Comparison of ENCODE assay signal across 9 cellular contexts in the genomic region with DNA sequence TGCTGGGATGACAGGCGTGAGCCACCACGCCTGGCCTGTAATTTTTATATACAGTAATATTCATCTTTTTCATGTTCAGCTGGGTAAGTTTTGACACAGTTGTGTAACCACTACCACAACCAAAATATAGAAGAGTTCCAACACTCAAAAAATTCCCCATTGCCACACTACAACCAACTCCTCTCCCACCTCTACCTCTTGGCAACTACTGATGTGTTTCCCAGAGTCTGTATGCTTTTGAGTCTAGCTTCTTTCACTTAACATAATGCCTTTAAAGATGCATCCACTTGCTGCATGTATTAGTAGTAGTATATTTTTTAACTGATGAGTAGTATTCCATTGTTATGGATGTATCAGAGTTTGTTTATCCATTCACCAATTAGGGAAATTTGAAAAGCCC.
A peak's percentile ranks its signal among the peaks of the same experiment; 100 is the strongest.
DNase-seq lines count a peak whose midpoint lies in the region; ATAC-seq and TF ChIP-seq lines count a peak whose summit lies in the region.
"Had no signal": no experiment of that assay in that cellular context is flagged by ENCODE, and none has a peak within 500 bp of the region (broad histone marks: within the 10 kb centered on the region; RNA-seq: fewer than 3 reads in every experiment).

No MANE protein-coding gene starts in this region.

- H3K4me1 ChIP-seq in heart left ventricle (peaks cover 0 to 15% (median 6%) of the 10 kb centered on the region in 12 donors), neural progenitor cell (peaks cover 23% of the 10 kb centered on the region)

- peak; percentile 27 to 33 for DNase-seq in activated T-cell treated with anti-CD3 and anti-CD28 coated beads, Interleukin-2, amount 50 U/mL, for 72 hours
- no peak for DNase-seq in activated T-cell treated with anti-CD3 and anti-CD28 coated beads, Interleukin-2, amount 50 U/mL, for 48 hours
- DNase-seq in SIG-M5 (lab: John Stamatoyannopoulos, UW): no peak
- DNase-seq in heart left ventricle: no peak
- no peak for DNase-seq in neural progenitor cell (ENCODE audit: low spot score)

- H3K9me3 ChIP-seq in heart left ventricle: peaks cover 0 to 5% (median 0%) of the 10 kb centered on the region in 12 donors
- H3K9me3 ChIP-seq in neural progenitor cell (ENCODE audit: low read depth): no peaks in the 10 kb centered on the region

- no peak overlapping the region for H3K9ac ChIP-seq in neural progenitor cell

- peak; percentile 75 to 82 for ATAC-seq in activated T-cell treated with anti-CD3 and anti-CD28 coated beads, Interleukin-2, amount 50 U/mL, for 72 hours (replicated peaks in 1 of 2)
- ATAC-seq in GM21825 (IDR thresholded peaks at IDR 0.05; ENCODE audit: unreplicated experiment) (peak; percentile 28), HG03460 (IDR thresholded peaks at IDR 0.05; ENCODE audit: unreplicated experiment) (peak; percentile 46), heart left ventricle (no peak)
- ATAC-seq in stimulated activated memory B cell treated with anti-CD40 and anti-IgM and Interleukin-4, amounts not matched to agents 10 μg/mL and 1 μg/mL and 100 μg/mL, for 72 hours: peak; percentile 43

- no peaks in the 10 kb centered on the region for H3K27me3 Mint-ChIP-seq in activated T-cell treated with anti-CD3 and anti-CD28 coated beads, Interleukin-2, amount 50 U/mL, for 72 hours (ENCODE audit: low read depth)
- no peaks in the 10 kb centered on the region for H3K27me3 Mint-ChIP-seq in stimulated activated memory B cell treated with anti-CD40 and anti-IgM and Interleukin-4, amounts not matched to agents 10 μg/mL and 1 μg/mL and 100 μg/mL, for 72 hours
- peaks cover 4% of the 10 kb centered on the region for H3K27me3 Mint-ChIP-seq in neural progenitor cell (ENCODE audit: insufficient read depth, low read depth)
- H3K27me3 Mint-ChIP-seq: dendritic cell treated with granulocyte-macrophage colony-stimulating factor and Interleukin-4, amounts not matched to agents 40 ng/mL and 50 ng/mL, for 4 days had no signal

- peak overlapping the region; percentile 57 to 82 for H3K4me3 Mint-ChIP-seq in activated T-cell treated with anti-CD3 and anti-CD28 coated beads, Interleukin-2, amount 50 U/mL, for 72 hours
- no peak overlapping the region for H3K4me3 Mint-ChIP-seq in stimulated activated memory B cell treated with anti-CD40 and anti-IgM and Interleukin-4, amounts not matched to agents 10 μg/mL and 1 μg/mL and 100 μg/mL, for 72 hours
- no peak overlapping the region for H3K4me3 Mint-ChIP-seq in neural progenitor cell
- H3K4me3 Mint-ChIP-seq: dendritic cell treated with granulocyte-macrophage colony-stimulating factor and Interleukin-4, amounts not matched to agents 40 ng/mL and 50 ng/mL, for 4 days had no signal

- H3K36me3 ChIP-seq in heart left ventricle (no peaks in the 10 kb centered on the region), neural progenitor cell (no peaks in the 10 kb centered on the region)

- H2AFZ ChIP-seq in neural progenitor cell (replicated peaks): no peak overlapping the region

- H3K36me3 Mint-ChIP-seq in activated T-cell treated with anti-CD3 and anti-CD28 coated beads, Interleukin-2, amount 50 U/mL, for 72 hours (ENCODE audit: insufficient read depth in 2 of 2): peaks cover 4 to 11% of the 10 kb centered on the region in 2 donors
- peaks cover 5% of the 10 kb centered on the region for H3K36me3 Mint-ChIP-seq in stimulated activated memory B cell treated with anti-CD40 and anti-IgM and Interleukin-4, amounts not matched to agents 10 μg/mL and 1 μg/mL and 100 μg/mL, for 72 hours
- H3K36me3 Mint-ChIP-seq in neural progenitor cell: peaks cover 8% of the 10 kb centered on the region

- H3K9me3 Mint-ChIP-seq in activated T-cell treated with anti-CD3 and anti-CD28 coated beads, Interleukin-2, amount 50 U/mL, for 72 hours: peaks cover 0 to 2% of the 10 kb centered on the region in 2 donors
- peaks cover 3% of the 10 kb centered on the region for H3K9me3 Mint-ChIP-seq in stimulated activated memory B cell treated with anti-CD40 and anti-IgM and Interleukin-4, amounts not matched to agents 10 μg/mL and 1 μg/mL and 100 μg/mL, for 72 hours
- peaks cover 3% of the 10 kb centered on the region for H3K9me3 Mint-ChIP-seq in neural progenitor cell
- H3K9me3 Mint-ChIP-seq: dendritic cell treated with granulocyte-macrophage colony-stimulating factor and Interleukin-4, amounts not matched to agents 40 ng/mL and 50 ng/mL, for 4 days had no signal

- H3K4me2 ChIP-seq in neural progenitor cell: no peak overlapping the region

- no peak for TF ChIP-seq POLR2A in heart left ventricle (IDR thresholded peaks at IDR 0.05)

- H3F3A ChIP-seq in neural progenitor cell (ENCODE audit: low read depth): peaks cover 10% of the 10 kb centered on the region

- 98 to 100% (median 99%) methylated on average over 2 of the region's 2 CpGs for WGBS in heart left ventricle, 4 donors

- H3K79me2 ChIP-seq in neural progenitor cell (ENCODE audit: low read depth): peaks cover 89% of the 10 kb centered on the region

- H3K4me3 ChIP-seq in heart left ventricle (no peak overlapping the region), neural progenitor cell (no peak overlapping the region)

- intact Hi-C loops in heart left ventricle (cut with DNase I): no loop called here

- peaks cover 50% of the 10 kb centered on the region for H4K20me1 ChIP-seq in neural progenitor cell (ENCODE audit: low read depth)

- peak overlapping the region; percentile 95 for H3K27ac Mint-ChIP-seq in activated T-cell treated with anti-CD3 and anti-CD28 coated beads, Interleukin-2, amount 50 U/mL, for 72 hours
- peak overlapping the region; percentile 31 for H3K27ac Mint-ChIP-seq in stimulated activated memory B cell treated with anti-CD40 and anti-IgM and Interleukin-4, amounts not matched to agents 10 μg/mL and 1 μg/mL and 100 μg/mL, for 72 hours
- no peak overlapping the region for H3K27ac Mint-ChIP-seq in neural progenitor cell
- H3K27ac Mint-ChIP-seq: dendritic cell treated with granulocyte-macrophage colony-stimulating factor and Interleukin-4, amounts not matched to agents 40 ng/mL and 50 ng/mL, for 4 days had no signal

- no peak for TF ChIP-seq CTCF in heart left ventricle (IDR thresholded peaks at IDR 0.05)
- no peak for TF ChIP-seq CTCF in neural progenitor cell (IDR thresholded peaks at IDR 0.05)

- H3K27ac ChIP-seq in heart left ventricle (peak overlapping the region in 1 of 12 donors; percentile 23), neural progenitor cell (no peak overlapping the region)

- H3K4me1 Mint-ChIP-seq in activated T-cell treated with anti-CD3 and anti-CD28 coated beads, Interleukin-2, amount 50 U/mL, for 72 hours (ENCODE audit: low read depth): peaks cover 72% of the 10 kb centered on the region
- H3K4me1 Mint-ChIP-seq in stimulated activated memory B cell treated with anti-CD40 and anti-IgM and Interleukin-4, amounts not matched to agents 10 μg/mL and 1 μg/mL and 100 μg/mL, for 72 hours: peaks cover 44% of the 10 kb centered on the region
- peaks cover 18% of the 10 kb centered on the region for H3K4me1 Mint-ChIP-seq in neural progenitor cell

- H3K27me3 ChIP-seq in heart left ventricle (no peaks in the 10 kb centered on the region), neural progenitor cell (no peaks in the 10 kb centered on the region)

Comparison
In these comparisons a context has a peak if more than half of its experiments do, and no peak if none do; other contexts are left out.
1. DNase-seq: peak in activated T-cell treated with anti-CD3 and anti-CD28 coated beads, Interleukin-2, amount 50 U/mL, for 72 hours (2 of 2); none in activated T-cell treated with anti-CD3 and anti-CD28 coated beads, Interleukin-2, amount 50 U/mL, for 48 hours (0 of 2), SIG-M5 (single experiment), heart left ventricle (0 of 5) and neural progenitor cell (single experiment).
2. ATAC-seq: peak in activated T-cell treated with anti-CD3 and anti-CD28 coated beads, Interleukin-2, amount 50 U/mL, for 72 hours (2 of 2), GM21825 (single experiment), HG03460 (single experiment) and stimulated activated memory B cell treated with anti-CD40 and anti-IgM and Interleukin-4, amounts not matched to agents 10 μg/mL and 1 μg/mL and 100 μg/mL, for 72 hours (single experiment); none in heart left ventricle (0 of 4).
3. H3K4me3 Mint-ChIP-seq: peak in activated T-cell treated with anti-CD3 and anti-CD28 coated beads, Interleukin-2, amount 50 U/mL, for 72 hours (2 of 2); none in stimulated activated memory B cell treated with anti-CD40 and anti-IgM and Interleukin-4, amounts not matched to agents 10 μg/mL and 1 μg/mL and 100 μg/mL, for 72 hours (single experiment) and neural progenitor cell (single experiment).